In genomic region chr14:103627073-103628025, GRCh38 we compare ENCODE assay signal across 8 cellular contexts. TPM values are rescaled to one million over a fixed set of nuclear protein-coding genes. Genes with fewer than 3 reads are reported as not detected.
DNase-seq lines count a peak whose midpoint lies in the region; ATAC-seq and TF ChIP-seq lines count a peak whose summit lies in the region.

No MANE protein-coding gene starts in this region.

- peak overlapping the region; percentile 26 to 97 (median 93) for H3K27ac Mint-ChIP-seq in CD14-positive monocyte
- peak overlapping the region; percentile 91 to 94 for H3K27ac Mint-ChIP-seq in effector memory CD8-positive, alpha-beta T cell

- H3K4me1 Mint-ChIP-seq in CD14-positive monocyte = peaks cover 36% of the 10 kb centered on the region
- H3K4me1 Mint-ChIP-seq in effector memory CD8-positive, alpha-beta T cell (ENCODE audit: low read depth in 2 of 2) = peaks cover 15 to 19% of the 10 kb centered on the region in 2 donors

- H3K27ac ChIP-seq in OCI-LY1 (ENCODE audit: low read depth, low read length, poor library complexity, severe bottlenecking) (peak overlapping the region; percentile 84), neuronal stem cell (replicated peaks; ENCODE audit: low read length) (no peak overlapping the region)

- H3K4me1 ChIP-seq in OCI-LY1 (ENCODE audit: insufficient read depth, low read length, severe bottlenecking) = peaks cover 59% of the 10 kb centered on the region
- peaks cover 8 to 13% of the 10 kb centered on the region in 2 donors for H3K4me1 ChIP-seq in neuronal stem cell (ENCODE audit: control insufficient read depth in 2 of 2, insufficient read depth in 1 of 2, low read depth in 1 of 2, low read length in 2 of 2)

- H3K27me3 Mint-ChIP-seq in CD14-positive monocyte (ENCODE audit: low read depth in 3 of 3) = peaks cover 14 to 34% (median 15%) of the 10 kb centered on the region in 3 donors
- no peaks in the 10 kb centered on the region for H3K27me3 Mint-ChIP-seq in effector memory CD8-positive, alpha-beta T cell

- H2BK15ac ChIP-seq in neuronal stem cell (ENCODE audit: low read length) = no peak overlapping the region

- peak overlapping the region; percentile 85 to 88 for H3K4me3 Mint-ChIP-seq in CD14-positive monocyte
- H3K4me3 Mint-ChIP-seq in effector memory CD8-positive, alpha-beta T cell = peak overlapping the region; percentile 48 to 84

- no peak overlapping the region for H3K18ac ChIP-seq in neuronal stem cell (ENCODE audit: low read length)

- no peak for ATAC-seq in effector memory CD8-positive, alpha-beta T cell (replicated peaks)
- ATAC-seq in HG02852 (IDR thresholded peaks at IDR 0.05; ENCODE audit: unreplicated experiment) = no peak

- no peaks in the 10 kb centered on the region for H3K9me3 Mint-ChIP-seq in CD14-positive monocyte
- no peaks in the 10 kb centered on the region for H3K9me3 Mint-ChIP-seq in effector memory CD8-positive, alpha-beta T cell

- intact Hi-C loops in CD14-positive monocyte (cut with micrococcal nuclease) = loop anchor here (2.0 to 5.0 kb wide), 3 partner anchors 65 to 90 kb away; partner anchors contain the start of genes BAG5 (in 2 of the 2), COA8 (in 2 of the 2), XRCC3 (in 1 of the 2) and ZFYVE21 (in 1 of the 2)

- peak overlapping the region; percentile 75 for H2BK12ac ChIP-seq in neuronal stem cell (ENCODE audit: low read length)

- H3F3A ChIP-seq in OCI-LY1 (ENCODE audit: insufficient read depth, low read length) = no peaks in the 10 kb centered on the region

- H3K36me3 ChIP-seq in OCI-LY1 (ENCODE audit: insufficient read depth, low read length) (0 out of 2 replicates have a peak, but pooled peaks cover 3% of the 10 kb centered on the region), neuronal stem cell (replicated peaks in 1 of 2; ENCODE audit: control insufficient read depth in 2 of 2, insufficient read depth in 2 of 2, low read length in 2 of 2) (peaks cover 2 to 15% of the 10 kb centered on the region in 2 donors)

- peaks cover 8% of the 10 kb centered on the region for H3K79me1 ChIP-seq in neuronal stem cell (ENCODE audit: low read depth, low read length)

- H3K4me2 ChIP-seq in OCI-LY1 (ENCODE audit: low read length) (no peak overlapping the region; the same call in 1 of the 2 replicates), neuronal stem cell (ENCODE audit: insufficient read depth, low read length, poor library complexity, severe bottlenecking) (no peak overlapping the region)

- TF ChIP-seq CTCF in CD14-positive monocyte (IDR thresholded peaks at IDR 0.05) (no peak), OCI-LY1 (IDR thresholded peaks at IDR 0.05; ENCODE audit: low read length) (no peak), GM20000 (IDR thresholded peaks at IDR 0.05; ENCODE audit: extremely low read depth, missing control alignments) (no peak)

- H3K36me3 Mint-ChIP-seq in CD14-positive monocyte = peaks cover 4 to 7% of the 10 kb centered on the region in 2 donors
- H3K36me3 Mint-ChIP-seq in effector memory CD8-positive, alpha-beta T cell (ENCODE audit: insufficient read depth) = peaks cover 24% of the 10 kb centered on the region

- H2AFZ ChIP-seq in OCI-LY1 (ENCODE audit: low read length) = no peak overlapping the region
- H2AFZ ChIP-seq in neuronal stem cell (ENCODE audit: low read length) = peak overlapping the region; percentile 99

- H3K4me3 ChIP-seq in OCI-LY1 (ENCODE audit: low read depth, low read length, poor library complexity, severe bottlenecking) (no peak overlapping the region), neuronal stem cell (ENCODE audit: low read length in 2 of 2) (peak overlapping the region in 1 of 2 donors; percentile 86)

- H4K91ac ChIP-seq in neuronal stem cell (ENCODE audit: low read depth, low read length, poor library complexity) = no peak overlapping the region

- H3K23ac ChIP-seq in neuronal stem cell (ENCODE audit: low read depth, low read length, poor library complexity) = no peak overlapping the region

- no peak for DNase-seq in CD14-positive monocyte (ENCODE audit: low spot score)
- no peak for DNase-seq in effector memory CD8-positive, alpha-beta T cell
- DNase-seq in neuronal stem cell (ENCODE audit: low spot score) = no peak
- DNase-seq in NCI-H146 treated with DMSO at 0.1 percent for 48 hours (lab: John Stamatoyannopoulos, UW; ENCODE audit: unreplicated experiment) = no peak
- no peak for DNase-seq in GM20000 (ENCODE audit: low spot score)
- DNase-seq in NCI-H2081 (lab: John Stamatoyannopoulos, UW) = no peak

- no peaks in the 10 kb centered on the region for H3K9me2 ChIP-seq in OCI-LY1 (ENCODE audit: low read depth, low read length)

- H3K9ac ChIP-seq in OCI-LY1 (ENCODE audit: low read length) = peak overlapping the region; percentile 89; the same call in 1 of the 2 replicates
- H3K9ac ChIP-seq in neuronal stem cell (ENCODE audit: low read depth, low read length, poor library complexity) = no peak overlapping the region

- no peak overlapping the region for H4K8ac ChIP-seq in neuronal stem cell (ENCODE audit: low read depth, low read length)

- no peaks in the 10 kb centered on the region for H3K27me3 ChIP-seq in OCI-LY1 (ENCODE audit: insufficient read depth, low read length)
- no peaks in the 10 kb centered on the region for H3K27me3 ChIP-seq in neuronal stem cell (ENCODE audit: control insufficient read depth in 3 of 3, insufficient read depth in 3 of 3, low read depth in 1 of 3, low read length in 3 of 3)

- no peak overlapping the region for H2BK120ac ChIP-seq in neuronal stem cell (ENCODE audit: low read depth, low read length)

- no peak overlapping the region for H2BK5ac ChIP-seq in neuronal stem cell (ENCODE audit: low read length)

- H3K14ac ChIP-seq in neuronal stem cell (ENCODE audit: low read length) = no peak overlapping the region

- no CpG with 5 or more reads among the region's 16 CpGs for WGBS in neuronal stem cell (ENCODE audit: extremely low coverage in 2 of 2, insufficient read length in 2 of 2, insufficient replicate concordance in 1 of 2), 2 donors

- H3K79me2 ChIP-seq in OCI-LY1 (ENCODE audit: insufficient read depth, low read length) = peaks cover 29% of the 10 kb centered on the region

- H3K4ac ChIP-seq in neuronal stem cell (ENCODE audit: low read length) = no peak overlapping the region

- no peaks in the 10 kb centered on the region for H4K20me1 ChIP-seq in OCI-LY1 (ENCODE audit: insufficient read depth, low read length)

- peak overlapping the region; percentile 96 for H2AK5ac ChIP-seq in neuronal stem cell (ENCODE audit: low read depth, low read length)

- H3K9me3 ChIP-seq in OCI-LY1 (ENCODE audit: low read length) = no peaks in the 10 kb centered on the region
- H3K9me3 ChIP-seq in neuronal stem cell (replicated peaks in 1 of 2; ENCODE audit: control insufficient read depth in 2 of 2, insufficient read depth in 1 of 2, low read depth in 1 of 2, low read length in 2 of 2) = no peaks in the 10 kb centered on the region

RNA-seq across cellular contexts. Expression of gene KLC1, which starts 1.7 kb away (rescaled TPM):
- 10 to 100 TPM; 41.5 to 46.6 TPM for polyA plus RNA-seq in CD14-positive monocyte
- polyA plus RNA-seq in neuronal stem cell (2013, experiment 1 of 2) = 98.0 TPM
- polyA plus RNA-seq in neuronal stem cell (2013, experiment 2 of 2) = 101 TPM
